ENCODE assay signal across 18 cellular contexts in the genomic region with DNA sequence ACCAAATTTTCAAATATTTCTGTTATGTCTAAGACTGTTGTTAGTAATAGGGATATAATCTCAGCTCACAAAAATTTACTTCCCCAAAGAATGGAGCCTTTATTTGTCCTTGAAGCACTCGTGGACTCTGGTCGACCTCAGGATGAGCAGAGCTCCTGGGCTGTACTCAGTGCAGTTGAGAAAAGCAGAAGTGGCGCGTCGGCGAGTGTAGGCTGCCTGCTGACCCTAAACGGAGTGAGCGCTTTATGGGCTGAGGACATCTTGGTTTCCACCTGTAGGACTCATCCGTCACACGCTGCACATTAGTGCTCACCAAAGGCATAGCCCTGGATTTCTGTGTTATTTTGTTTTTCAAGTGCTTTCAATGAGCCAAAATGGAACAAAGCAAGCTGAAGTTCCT.
"Had no signal": no experiment of that assay in that cellular context is flagged by ENCODE, and none has a peak within 500 bp of the region (broad histone marks: within the 10 kb centered on the region; RNA-seq: fewer than 3 reads in every experiment).

No MANE protein-coding gene starts in this region.

- ATAC-seq: esophagus mucosa; gastrocnemius medialis; left lobe of liver; naive thymus-derived CD4-positive, alpha-beta T cell; sciatic nerve; stimulated activated naive CD8-positive, alpha-beta T cell treated with anti-CD3 and anti-CD28 coated beads, Interleukin-15, amount 100 ng/mL, for 72 hours; upper lobe of right lung had no signal

- DNase-seq: effector CD8-positive, alpha-beta T cell; foreskin fibroblast; gastrocnemius medialis; head of caudate nucleus; mesenchymal stem cell; naive thymus-derived CD4-positive, alpha-beta T cell; stimulated activated CD4-positive, alpha-beta T cell treated with anti-CD3 and anti-CD28 coated beads, Interleukin-12 subunit alpha, Interleukin-12 subunit beta, amount 100 ng/mL, for 4 hours; stimulated activated CD4-positive, alpha-beta T cell treated with anti-CD3 and anti-CD28 coated beads, Interleukin-1b, Interleukin-23, amount 100 ng/mL, for 48 hours; stimulated activated CD4-positive, alpha-beta T cell treated with anti-CD3 and anti-CD28 coated beads, Interleukin-4, amount 100 ng/mL, for 1 hour; stimulated activated CD8-positive, alpha-beta memory T cell treated with anti-CD3 and anti-CD28 coated beads, Interleukin-4, amount 100 ng/mL, for 48 hours; stimulated activated naive CD4-positive, alpha-beta T cell; stimulated activated naive CD8-positive, alpha-beta T cell treated with anti-CD3 and anti-CD28 coated beads, Interleukin-15, amount 100 ng/mL, for 72 hours; transverse colon; upper lobe of right lung; uterus had no signal
